13 cellular contexts compared by ENCODE assay signal in the genomic region with DNA sequence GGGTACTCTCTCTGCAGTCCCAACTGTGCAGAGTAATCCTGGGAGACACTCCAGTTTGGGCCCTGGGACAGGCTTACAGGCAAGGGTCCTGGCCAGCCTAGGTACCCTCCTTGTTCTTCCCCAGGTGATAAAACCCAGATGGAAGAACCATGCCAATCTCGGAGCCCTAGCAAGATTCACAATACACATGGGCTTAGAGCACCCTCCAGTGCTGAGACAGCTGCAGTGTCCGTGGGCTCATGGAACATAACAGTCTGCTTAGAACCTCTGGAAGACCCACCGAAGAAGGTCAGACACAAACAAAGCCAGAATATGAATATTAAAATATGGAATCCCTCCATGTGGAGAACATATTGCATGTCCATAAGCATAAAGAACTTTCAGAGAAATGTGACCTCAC.
DNase-seq lines count a peak whose midpoint lies in the region; ATAC-seq and TF ChIP-seq lines count a peak whose summit lies in the region.
"Had no signal": no experiment of that assay in that cellular context is flagged by ENCODE, and none has a peak within 500 bp of the region (broad histone marks: within the 10 kb centered on the region; RNA-seq: fewer than 3 reads in every experiment).

No MANE protein-coding gene starts in this region.

- no peak overlapping the region for H4K5ac ChIP-seq in H9 (ENCODE audit: insufficient read length, low read depth, low read length)

- no peaks in the 10 kb centered on the region for H3K9me2 ChIP-seq in OCI-LY7 (ENCODE audit: insufficient read depth, low read length)

- no peak overlapping the region for H3K4me3 Mint-ChIP-seq in H9
- H3K4me3 Mint-ChIP-seq in type B pancreatic cell = no peak overlapping the region
- H3K4me3 Mint-ChIP-seq in MCF 10A (ENCODE audit: unreplicated experiment) = no peak overlapping the region

- H3K27ac ChIP-seq in H9 (ENCODE audit: insufficient read length, low read depth, low read length) (no peak overlapping the region), OCI-LY7 (ENCODE audit: low read depth, low read length, poor library complexity, severe bottlenecking) (no peak overlapping the region)
- H3K27ac ChIP-seq: pancreas had no signal

- no peak overlapping the region for H3K23ac ChIP-seq in H9 (ENCODE audit: insufficient read length, low read depth, low read length)

- ATAC-seq in HG03565 (IDR thresholded peaks at IDR 0.05; ENCODE audit: unreplicated experiment) = no peak
- no peak for ATAC-seq in HG02870 (IDR thresholded peaks at IDR 0.05; ENCODE audit: unreplicated experiment)
- ATAC-seq: activated naive CD4-positive, alpha-beta T cell treated with anti-CD3 and anti-CD28 coated beads, Interleukin-2, amount 50 U/mL, for 72 hours; mucosa of descending colon; pancreas had no signal

- no CpG with 5 or more reads among the region's 3 CpGs for WGBS in H9 (ENCODE audit: extremely low coverage, insufficient read length, low lambda C conversion rate)

- no peaks in the 10 kb centered on the region for H3K4me1 Mint-ChIP-seq in H9
- no peaks in the 10 kb centered on the region for H3K4me1 Mint-ChIP-seq in type B pancreatic cell (ENCODE audit: unreplicated experiment)
- H3K4me1 Mint-ChIP-seq in MCF 10A (ENCODE audit: insufficient read depth, unreplicated experiment) = no peaks in the 10 kb centered on the region

- H2AFZ ChIP-seq in H9 (ENCODE audit: low read length) (no peak overlapping the region), OCI-LY7 (ENCODE audit: low read length) (no peak overlapping the region)

- no peaks in the 10 kb centered on the region for H4K20me1 ChIP-seq in H9 (ENCODE audit: control insufficient read depth, insufficient read depth, insufficient read length)
- H4K20me1 ChIP-seq in OCI-LY7 (ENCODE audit: insufficient read depth, low read length) = no peaks in the 10 kb centered on the region

- BruUV-seq in OCI-LY7 (replicated peaks; lab: Mats Ljungman, UMichigan) (no TSS peak), MCF 10A (replicated peaks; lab: Mats Ljungman, UMichigan) (no TSS peak)

- H3K79me1 ChIP-seq in H9 (ENCODE audit: insufficient read depth, low read depth, low read length, poor library complexity, severe bottlenecking) = no peaks in the 10 kb centered on the region

- no peak overlapping the region for H3K4ac ChIP-seq in H9 (ENCODE audit: low read depth, low read length)

- H3K4me2 ChIP-seq in H9 (ENCODE audit: insufficient read depth, insufficient read length, low read length) = no peak overlapping the region
- no peak overlapping the region for H3K4me2 ChIP-seq in OCI-LY7 (ENCODE audit: low read length)

- H3K27me3 Mint-ChIP-seq in H9 (ENCODE audit: low read depth) = no peaks in the 10 kb centered on the region
- H3K27me3 Mint-ChIP-seq in type B pancreatic cell = no peaks in the 10 kb centered on the region
- peaks cover 44% of the 10 kb centered on the region for H3K27me3 Mint-ChIP-seq in MCF 10A (ENCODE audit: insufficient read depth, unreplicated experiment)

- no peaks in the 10 kb centered on the region for H3K23me2 ChIP-seq in H9 (ENCODE audit: insufficient read length, low read depth, low read length, poor library complexity, severe bottlenecking)

- no peaks in the 10 kb centered on the region for H3K36me3 Mint-ChIP-seq in H9 (ENCODE audit: insufficient read depth in 1 of 3, low read depth in 3 of 3)
- no peaks in the 10 kb centered on the region for H3K36me3 Mint-ChIP-seq in type B pancreatic cell
- no peaks in the 10 kb centered on the region for H3K36me3 Mint-ChIP-seq in MCF 10A (ENCODE audit: insufficient read depth, unreplicated experiment)
- H3K36me3 Mint-ChIP-seq: activated naive CD4-positive, alpha-beta T cell treated with anti-CD3 and anti-CD28 coated beads, Interleukin-2, amount 50 U/mL, for 72 hours had no signal

- intact Hi-C loops in OCI-LY7 (cut with micrococcal nuclease; ENCODE audit: unreplicated experiment) (no loop called here), MCF 10A (cut with micrococcal nuclease) (no loop called here)

- H3K14ac ChIP-seq in H9 (ENCODE audit: insufficient read depth, low read length) = no peak overlapping the region; the same call in 1 of the 2 replicates

- CTCF ChIA-PET in OCI-LY7 (lab: Charles Lee; ENCODE audit: unreplicated experiment) (no interaction called here), MCF 10A (lab: Yijun Ruan, JAX) (interaction anchor here (0.7 kb wide), 1 partner anchor 642 kb away, joined by 3 read pairs; no protein-coding TSS in a partner anchor)

- H4K91ac ChIP-seq in H9 (ENCODE audit: insufficient read length, low read depth, low read length) = no peak overlapping the region

- no peak overlapping the region for H2BK15ac ChIP-seq in H9 (ENCODE audit: low read depth, low read length)

- H4K8ac ChIP-seq in H9 (replicated peaks; ENCODE audit: insufficient read length, low read depth, low read length) = no peak overlapping the region

- H3K4me3 ChIP-seq in OCI-LY7 (ENCODE audit: low read depth, low read length, poor library complexity, severe bottlenecking) = no peak overlapping the region
- H3K4me3 ChIP-seq: mucosa of descending colon, pancreas had no signal

- H3K9me3 Mint-ChIP-seq in H9 (no peaks in the 10 kb centered on the region), type B pancreatic cell (no peaks in the 10 kb centered on the region), MCF 10A (ENCODE audit: unreplicated experiment) (no peaks in the 10 kb centered on the region)

- H2BK12ac ChIP-seq in H9 (ENCODE audit: insufficient read length, low read depth, low read length) = no peak overlapping the region

- DNase-seq in NCI-H526 (lab: John Stamatoyannopoulos, UW) (peak; percentile 3 to 48), NCI-H526 treated with DMSO at 0.1 percent for 48 hours (lab: John Stamatoyannopoulos, UW) (no peak), H9 (no peak), OCI-LY7 (ENCODE audit: low spot score) (peak; percentile 8), type B pancreatic cell (ENCODE audit: extremely low spot score, unreplicated experiment) (no peak), MCF 10A (ENCODE audit: unreplicated experiment) (no peak)
- DNase-seq: ACHN, mucosa of descending colon, NCI-H2029, pancreas had no signal

- no peaks in the 10 kb centered on the region for H3K4me1 ChIP-seq in H9 (ENCODE audit: insufficient read depth, low read length)
- H3K4me1 ChIP-seq in OCI-LY7 (ENCODE audit: insufficient read depth, low read length, poor library complexity, severe bottlenecking) = no peaks in the 10 kb centered on the region
- H3K4me1 ChIP-seq: pancreas had no signal

- no peak overlapping the region for H2BK20ac ChIP-seq in H9 (ENCODE audit: low read depth, low read length, poor library complexity, severe bottlenecking)

- H3K79me2 ChIP-seq in H9 (ENCODE audit: insufficient read depth, low read length) (no peaks in the 10 kb centered on the region), OCI-LY7 (ENCODE audit: insufficient read depth, low read depth, low read length) (no peaks in the 10 kb centered on the region)

- no peak overlapping the region for H3K56ac ChIP-seq in H9 (ENCODE audit: insufficient read length, low read depth, low read length)

- no peak overlapping the region for H2AK5ac ChIP-seq in H9 (ENCODE audit: insufficient read length, low read length)

- H3K27ac Mint-ChIP-seq in H9 = no peak overlapping the region
- no peak overlapping the region for H3K27ac Mint-ChIP-seq in type B pancreatic cell
- no peak overlapping the region for H3K27ac Mint-ChIP-seq in MCF 10A (ENCODE audit: low read depth, unreplicated experiment)
- H3K27ac Mint-ChIP-seq: activated naive CD4-positive, alpha-beta T cell treated with anti-CD3 and anti-CD28 coated beads, Interleukin-2, amount 50 U/mL, for 72 hours had no signal

- no peak overlapping the region for H3K18ac ChIP-seq in H9 (ENCODE audit: insufficient read length, low read depth, low read length)

- H3T11ph ChIP-seq in H9 (ENCODE audit: low read length) = no peak overlapping the region

- no peaks in the 10 kb centered on the region for H3K36me3 ChIP-seq in OCI-LY7 (ENCODE audit: insufficient read depth, low read length)
- H3K36me3 ChIP-seq: pancreas had no signal

- H3K9me3 ChIP-seq in H9 (ENCODE audit: control insufficient read depth, low read depth, low read length) = no peaks in the 10 kb centered on the region
- H3K9me3 ChIP-seq in OCI-LY7 (ENCODE audit: low read length) = no peaks in the 10 kb centered on the region
- H3K9me3 ChIP-seq: mucosa of descending colon, pancreas had no signal

- no peak overlapping the region for H3K9ac ChIP-seq in H9 (ENCODE audit: extremely low read depth, insufficient read length, low read length)

- H3K27me3 ChIP-seq in H9 (ENCODE audit: insufficient read depth, low read length) = no peaks in the 10 kb centered on the region
- H3K27me3 ChIP-seq: pancreas had no signal

- TF ChIP-seq CTCF in H9 (conservative IDR thresholded peaks at IDR 0.05) (peak; percentile 69), OCI-LY7 (conservative IDR thresholded peaks at IDR 0.05; ENCODE audit: low read length) (peak; percentile 58; the same call in 1 of the 2 replicates), type B pancreatic cell (conservative IDR thresholded peaks at IDR 0.05) (peak; percentile 32), MCF 10A (IDR thresholded peaks at IDR 0.05; ENCODE audit: unreplicated experiment) (no peak)

- no peak overlapping the region for H2BK5ac ChIP-seq in H9 (ENCODE audit: insufficient read length, low read length)

- POLR2A ChIA-PET in OCI-LY7 (lab: Charles Lee) = interaction anchor here (1.4 kb wide), 1 partner anchor 37 kb away, joined by 3 read pairs; no protein-coding TSS in a partner anchor
- POLR2A ChIA-PET in MCF 10A (lab: Yijun Ruan, JAX) = no interaction called here

- no peak overlapping the region for H2BK120ac ChIP-seq in H9 (ENCODE audit: low read depth, low read length, poor library complexity, severe bottlenecking)

Comparison
In these comparisons a context has a peak if more than half of its experiments do, and no peak if none do; other contexts are left out.
1. DNase-seq: peak in NCI-H526 (2 of 2) and OCI-LY7 (single experiment); none in NCI-H526 treated with DMSO at 0.1 percent for 48 hours (single experiment), H9 (single experiment), type B pancreatic cell (single experiment) and MCF 10A (single experiment).